ENCODE assay signal across 2 cellular contexts in the genomic region with DNA sequence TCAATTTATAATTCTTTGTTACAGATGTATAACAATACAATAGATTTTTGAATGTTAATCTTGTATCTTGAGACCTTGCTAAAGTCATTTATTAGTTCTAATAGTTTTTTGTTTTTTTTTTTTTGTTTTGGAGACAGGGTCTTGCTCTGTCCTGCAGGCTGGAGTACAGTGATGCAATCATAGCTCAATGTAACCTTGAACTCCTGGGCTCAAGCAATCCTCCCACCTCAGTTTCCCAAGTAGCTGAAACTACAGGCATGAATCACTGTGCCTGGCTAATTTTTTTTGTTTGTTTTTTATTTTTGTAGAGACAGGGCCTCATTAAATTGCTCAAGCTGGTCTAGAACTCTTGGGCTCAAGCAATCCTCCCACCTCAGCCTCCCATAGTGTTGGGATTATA.
TF ChIP-seq lines count a peak whose summit lies in the region.

No MANE protein-coding gene starts in this region.

TF ChIP-seq in IMR-90, 13 proteins besides CTCF, POLR2A, EP300 and RAD21 (continued from another document):
- TF ChIP-seq, protein P1, sequence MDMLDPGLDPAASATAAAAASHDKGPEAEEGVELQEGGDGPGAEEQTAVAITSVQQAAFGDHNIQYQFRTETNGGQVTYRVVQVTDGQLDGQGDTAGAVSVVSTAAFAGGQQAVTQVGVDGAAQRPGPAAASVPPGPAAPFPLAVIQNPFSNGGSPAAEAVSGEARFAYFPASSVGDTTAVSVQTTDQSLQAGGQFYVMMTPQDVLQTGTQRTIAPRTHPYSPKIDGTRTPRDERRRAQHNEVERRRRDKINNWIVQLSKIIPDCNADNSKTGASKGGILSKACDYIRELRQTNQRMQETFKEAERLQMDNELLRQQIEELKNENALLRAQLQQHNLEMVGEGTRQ (IDR thresholded peaks at IDR 0.05; ENCODE audit: low read depth, low read length) = no peak

TF ChIP-seq in WTC11, 78 proteins besides CTCF, POLR2A, EP300 and RAD21 (continued from another document):
- TF ChIP-seq, protein P2, sequence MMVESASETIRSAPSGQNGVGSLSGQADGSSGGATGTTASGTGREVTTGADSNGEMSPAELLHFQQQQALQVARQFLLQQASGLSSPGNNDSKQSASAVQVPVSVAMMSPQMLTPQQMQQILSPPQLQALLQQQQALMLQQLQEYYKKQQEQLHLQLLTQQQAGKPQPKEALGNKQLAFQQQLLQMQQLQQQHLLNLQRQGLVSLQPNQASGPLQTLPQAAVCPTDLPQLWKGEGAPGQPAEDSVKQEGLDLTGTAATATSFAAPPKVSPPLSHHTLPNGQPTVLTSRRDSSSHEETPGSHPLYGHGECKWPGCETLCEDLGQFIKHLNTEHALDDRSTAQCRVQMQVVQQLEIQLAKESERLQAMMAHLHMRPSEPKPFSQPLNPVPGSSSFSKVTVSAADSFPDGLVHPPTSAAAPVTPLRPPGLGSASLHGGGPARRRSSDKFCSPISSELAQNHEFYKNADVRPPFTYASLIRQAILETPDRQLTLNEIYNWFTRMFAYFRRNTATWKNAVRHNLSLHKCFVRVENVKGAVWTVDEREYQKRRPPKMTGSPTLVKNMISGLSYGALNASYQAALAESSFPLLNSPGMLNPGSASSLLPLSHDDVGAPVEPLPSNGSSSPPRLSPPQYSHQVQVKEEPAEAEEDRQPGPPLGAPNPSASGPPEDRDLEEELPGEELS (CRISPR knock-in tag; IDR thresholded peaks at IDR 0.05) = no peak
- no peak for TF ChIP-seq EMX1 (CRISPR knock-in tag; IDR thresholded peaks at IDR 0.05)
- no peak for TF ChIP-seq JAZF1 (CRISPR knock-in tag; IDR thresholded peaks at IDR 0.05)
